In the genomic region with DNA sequence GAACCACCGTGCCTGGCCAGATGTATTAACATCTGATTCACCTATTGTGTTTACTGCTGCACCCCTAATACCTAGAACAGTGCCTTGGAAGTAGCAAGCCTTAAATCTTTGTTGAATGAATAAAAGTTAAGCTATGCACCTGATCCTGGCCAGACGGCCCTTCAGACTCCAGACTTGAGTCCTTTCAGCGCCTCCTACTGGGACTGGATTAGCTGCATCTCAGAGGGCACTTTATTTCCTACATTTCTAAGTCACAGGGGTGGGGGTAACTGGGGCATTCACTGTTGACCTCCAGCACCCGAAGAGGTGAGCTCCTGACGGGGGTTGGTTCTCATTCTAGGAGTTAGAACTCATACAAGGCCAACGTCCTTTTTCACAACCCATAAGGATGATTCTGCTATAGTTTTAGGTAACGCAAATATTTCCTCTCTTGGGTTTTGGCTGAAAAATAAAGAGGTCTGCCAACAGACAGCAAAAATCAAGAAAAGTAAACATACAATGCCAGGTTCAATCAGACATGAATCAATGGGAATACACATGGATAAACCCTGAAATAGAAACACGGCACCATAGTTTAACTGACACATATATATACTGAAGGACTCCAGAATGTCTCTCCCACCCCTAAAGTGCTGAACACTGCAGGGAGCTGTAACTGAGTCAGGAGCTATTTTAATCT, we compare ENCODE assay signal across 2 cellular contexts.
TF ChIP-seq lines count a peak whose summit lies in the region.

No MANE protein-coding gene starts in this region.

TF ChIP-seq in HCT116, 20 proteins besides CTCF, POLR2A, EP300 and RAD21:
- no peak for TF ChIP-seq SP1 (IDR thresholded peaks at IDR 0.05; ENCODE audit: low read depth)
- TF ChIP-seq TCF7L2 (IDR thresholded peaks at IDR 0.05; ENCODE audit: borderline replicate concordance, extremely low read depth, insufficient read depth, insufficient read length) = no peak
- no peak for TF ChIP-seq ELF1 (IDR thresholded peaks at IDR 0.05; ENCODE audit: borderline replicate concordance, low read depth)
- TF ChIP-seq CEBPB (IDR thresholded peaks at IDR 0.05; ENCODE audit: low read depth) = no peak

TF ChIP-seq in GM12878, 131 proteins besides CTCF, POLR2A, EP300 and RAD21:
- TF ChIP-seq CEBPB (IDR thresholded peaks at IDR 0.05; ENCODE audit: borderline replicate concordance in 1 of 2, low read depth in 2 of 2, low read length in 2 of 2) (no peak), MXI1 (IDR thresholded peaks at IDR 0.05; ENCODE audit: low read depth, low read length) (no peak), TCF3 (IDR thresholded peaks at IDR 0.05; ENCODE audit: borderline replicate concordance, insufficient read depth, low read depth, low read length) (no peak), TCF12 (IDR thresholded peaks at IDR 0.05; ENCODE audit: low read depth, low read length) (no peak), SMC3 (IDR thresholded peaks at IDR 0.05; ENCODE audit: borderline replicate concordance, low read length) (peak; percentile 8; the same call in 1 of the 2 replicates)
